Comparison of ENCODE assay signal across 8 cellular contexts in genomic region chr2:32165027-32165347, GRCh38. TPM values are rescaled to one million over a fixed set of nuclear protein-coding genes. Genes with fewer than 3 reads are reported as not detected.
DNase-seq lines count a peak whose midpoint lies in the region; ATAC-seq and TF ChIP-seq lines count a peak whose summit lies in the region.
"Not testable (repeated sequence)": the region's sequence is repeated elsewhere in the genome, so short reads cannot be mapped to it uniquely, and the experiment has no call there.

No MANE protein-coding gene starts in this region.

- not testable (repeated sequence) for TF ChIP-seq EP300 in sigmoid colon (IDR thresholded peaks at IDR 0.05)

- H3K4me1 ChIP-seq in ACC112 (ENCODE audit: control insufficient read depth, insufficient read depth, low read length, unreplicated experiment) (peaks cover 18% of the 10 kb centered on the region), Loucy (ENCODE audit: insufficient read depth, low read length, poor library complexity, severe bottlenecking) (peaks cover 20% of the 10 kb centered on the region), sigmoid colon (peaks cover 0 to 16% (median 13%) of the 10 kb centered on the region in 4 donors)
- not testable (repeated sequence) for H3K4me1 ChIP-seq in mesenchymal stem cell (ENCODE audit: control insufficient read depth, insufficient read depth, low read depth, low read length)

- DNase-seq in fibroblast of villous mesenchyme (ENCODE audit: low read depth); sigmoid colon: not testable (repeated sequence)
- DNase-seq in mesenchymal stem cell = peak; percentile 21

- not testable (repeated sequence) for H3K27me3 Mint-ChIP-seq in brain

- H3K23ac ChIP-seq in mesenchymal stem cell (ENCODE audit: low read length in 2 of 2) = not testable (repeated sequence)

- not testable (repeated sequence) for H2BK15ac ChIP-seq in mesenchymal stem cell (ENCODE audit: low read depth, poor library complexity, severe bottlenecking)

- H3K9ac ChIP-seq in Loucy (ENCODE audit: low read depth, low read length, poor library complexity, severe bottlenecking) (peak overlapping the region; percentile 80), mesenchymal stem cell (ENCODE audit: low read length) (peak overlapping the region; percentile 97)

- 13% methylated on average over 12 of the region's 13 CpGs for WGBS in mesenchymal stem cell
- WGBS in sigmoid colon, 2 donors = 6 to 8% methylated on average over 13 of the region's 13 CpGs

- ATAC-seq in GM19395 (IDR thresholded peaks at IDR 0.05; ENCODE audit: unreplicated experiment) = peak; percentile 4

- H3K36me3 ChIP-seq in ACC112 (ENCODE audit: insufficient read depth, low read length); Loucy (ENCODE audit: insufficient read depth, low read length); mesenchymal stem cell (ENCODE audit: control insufficient read depth in 1 of 2, insufficient read depth in 2 of 2, low read depth in 1 of 2, low read length in 2 of 2); sigmoid colon: not testable (repeated sequence)

- H3K79me2 ChIP-seq in ACC112 (ENCODE audit: control insufficient read depth, insufficient read depth, low read length, unreplicated experiment) = peaks cover 40% of the 10 kb centered on the region
- peaks cover 34% of the 10 kb centered on the region for H3K79me2 ChIP-seq in Loucy (ENCODE audit: insufficient read depth, low read length)

- H3K27ac Mint-ChIP-seq in brain = peak overlapping the region; percentile 97 to 99 (median 98)

- H3K9me2 ChIP-seq in Loucy (replicated peaks; ENCODE audit: low read depth, low read length) = not testable (repeated sequence)

- H3K27ac ChIP-seq in ACC112 (ENCODE audit: low read depth, low read length) (peak overlapping the region; percentile 66), sigmoid colon (peak overlapping the region; percentile 89 to 93 (median 92))
- H3K27ac ChIP-seq in mesenchymal stem cell (ENCODE audit: low read length, poor library complexity, severe bottlenecking) = not testable (repeated sequence)

- intact Hi-C loops in sigmoid colon (cut with DNase I) = loop anchor here (1.0 to 2.0 kb wide), 3 partner anchors 102 to 192 kb away; partner anchors contain the start of genes BIRC6 and SPAST

- H2AK5ac ChIP-seq in mesenchymal stem cell (ENCODE audit: low read length, severe bottlenecking) = not testable (repeated sequence)

- peaks cover 14% of the 10 kb centered on the region for H3K36me3 Mint-ChIP-seq in brain

- H3K4me1 Mint-ChIP-seq in brain = peaks cover 37% of the 10 kb centered on the region

- H3K4me3 ChIP-seq in ACC112 (ENCODE audit: low read depth, low read length) (peak overlapping the region; percentile 96), Loucy (ENCODE audit: low read length, poor library complexity, severe bottlenecking) (peak overlapping the region; percentile 80), WI38 (ENCODE audit: low read depth, low read length) (peak overlapping the region; percentile 98), fibroblast of villous mesenchyme (ENCODE audit: low read depth, low read length) (peak overlapping the region; percentile 94), mesenchymal stem cell (ENCODE audit: insufficient read depth in 1 of 2, low read depth in 1 of 2, low read length in 2 of 2) (peak overlapping the region; percentile 68 to 93), sigmoid colon (peak overlapping the region; percentile 60 to 87 (median 70))

- not testable (repeated sequence) for TF ChIP-seq CTCF in Loucy (conservative IDR thresholded peaks at IDR 0.05; ENCODE audit: low read length); WI38 (IDR thresholded peaks at IDR 0.05; ENCODE audit: low read depth, low read length); brain (conservative IDR thresholded peaks at IDR 0.05); fibroblast of villous mesenchyme (IDR thresholded peaks at IDR 0.05; ENCODE audit: insufficient read depth, low read depth, low read length); sigmoid colon (IDR thresholded peaks at IDR 0.05)

- TF ChIP-seq POLR2A in sigmoid colon (IDR thresholded peaks at IDR 0.05) = not testable (repeated sequence)

- H3K18ac ChIP-seq in mesenchymal stem cell (ENCODE audit: low read depth in 1 of 2, low read length in 2 of 2) = not testable (repeated sequence)

- H4K91ac ChIP-seq in mesenchymal stem cell (ENCODE audit: low read length) = not testable (repeated sequence)

- not testable (repeated sequence) for H2BK120ac ChIP-seq in mesenchymal stem cell (ENCODE audit: low read depth, low read length)

- H3K14ac ChIP-seq in mesenchymal stem cell (ENCODE audit: low read length in 2 of 2) = not testable (repeated sequence)

- H3K79me1 ChIP-seq in mesenchymal stem cell (replicated peaks; ENCODE audit: low read length, poor library complexity, severe bottlenecking) = peaks cover 16% of the 10 kb centered on the region

- H4K8ac ChIP-seq in mesenchymal stem cell (ENCODE audit: low read length) = not testable (repeated sequence)

- peak overlapping the region; percentile 95 to 99 (median 98) for H3K4me3 Mint-ChIP-seq in brain

- H3K9me3 Mint-ChIP-seq in brain = not testable (repeated sequence)

- not testable (repeated sequence) for H4K20me1 ChIP-seq in Loucy (ENCODE audit: insufficient read depth, low read length, poor library complexity, severe bottlenecking)

- H3K4me2 ChIP-seq in Loucy (ENCODE audit: low read depth, low read length, poor library complexity, severe bottlenecking) = peak overlapping the region; percentile 95
- peak overlapping the region; percentile 47 for H3K4me2 ChIP-seq in mesenchymal stem cell (ENCODE audit: low read length, poor library complexity, severe bottlenecking)

- H3K4ac ChIP-seq in mesenchymal stem cell (ENCODE audit: low read depth in 1 of 2, low read length in 2 of 2) = not testable (repeated sequence)

- not testable (repeated sequence) for H2BK5ac ChIP-seq in mesenchymal stem cell (ENCODE audit: low read depth, low read length, poor library complexity, severe bottlenecking)

- H3K27me3 ChIP-seq in ACC112 (ENCODE audit: insufficient read depth, low read length); Loucy (ENCODE audit: insufficient read depth, low read length, poor library complexity, severe bottlenecking); mesenchymal stem cell (ENCODE audit: control insufficient read depth in 1 of 2, insufficient read depth in 1 of 2, low read length in 2 of 2); sigmoid colon: not testable (repeated sequence)

- H2BK12ac ChIP-seq in mesenchymal stem cell (ENCODE audit: low read length in 2 of 2) = not testable (repeated sequence)

- not testable (repeated sequence) for H2AFZ ChIP-seq in ACC112 (ENCODE audit: low read length, unreplicated experiment); mesenchymal stem cell (ENCODE audit: low read depth, low read length)
- peak overlapping the region; percentile 96 for H2AFZ ChIP-seq in Loucy (ENCODE audit: low read length)

- H3K9me3 ChIP-seq in Loucy (ENCODE audit: insufficient read depth, low read depth, low read length); mesenchymal stem cell (ENCODE audit: control insufficient read depth, low read length); sigmoid colon: not testable (repeated sequence)

- not testable (repeated sequence) for H3F3A ChIP-seq in Loucy (ENCODE audit: low read depth)

RNA-seq across cellular contexts. Expression of gene SLC30A6, which starts 0.7 kb away (rescaled TPM):
- polyA plus RNA-seq in brain (ENCODE audit: insufficient read depth, low read depth, low replicate concordance) = 4.7 TPM
- 27.1 and 48.8 TPM in 2 replicates for total RNA-seq in fibroblast of villous mesenchyme
- polyA plus RNA-seq in mesenchymal stem cell (2013, experiment 1 of 2) = 16.1 TPM
- polyA plus RNA-seq in mesenchymal stem cell (2013, experiment 2 of 2) = 17.1 TPM
- 10 to 100 TPM; 16.2 to 20.6 (median 17.4) TPM for total RNA-seq in sigmoid colon
- polyA plus RNA-seq in sigmoid colon = 1 to 10 TPM; 1.8 to 8.7 (median 2.5) TPM
